In genomic region chr10:103983367-103983911, GRCh38 we compare ENCODE assay signal across 8 cellular contexts. TPM values are rescaled to one million over a fixed set of nuclear protein-coding genes. Genes with fewer than 3 reads are reported as not detected.
DNase-seq lines count a peak whose midpoint lies in the region; ATAC-seq and FAIRE-seq lines count a peak whose summit lies in the region.

No MANE protein-coding gene starts in this region.

- peak overlapping the region; percentile 26; the same call in 1 of the 2 replicates for H3K9ac ChIP-seq in BLaER1

- H3K4me3 Mint-ChIP-seq in activated T-helper 1 cell treated with anti-CD3 and anti-CD28 coated beads, Interleukin-12 subunit alpha, Interleukin-12 subunit beta, Interleukin-2, Interleukin-4 antibody, amounts not matched to agents 30 ng/mL and 10 ng/mL and 1 ng/mL, durations not matched to agents 14 hours and 24 hours and 36 hours, result peak overlapping the region; percentile 20
- peak overlapping the region; percentile 21 for H3K4me3 Mint-ChIP-seq in stimulated activated memory B cell treated with anti-CD40 and anti-IgM and Interleukin-4, amounts not matched to agents 10 μg/mL and 1 μg/mL and 100 μg/mL, for 72 hours

- intact Hi-C loops in activated T-helper 1 cell treated with anti-CD3 and anti-CD28 coated beads, Interleukin-12 subunit alpha, Interleukin-12 subunit beta, Interleukin-2, Interleukin-4 antibody, amounts not matched to agents 30 ng/mL and 10 ng/mL and 1 ng/mL, durations not matched to agents 14 hours and 24 hours and 36 hours (cut with micrococcal nuclease), result loop anchor here (1.0 to 5.0 kb wide), 3 partner anchors 15 to 139 kb away; partner anchors contain the start of gene SFR1

- DNase-seq in GM19239 (ENCODE audit: insufficient read length, low spot score), result peak; percentile 21
- DNase-seq in activated T-helper 1 cell treated with anti-CD3 and anti-CD28 coated beads, Interleukin-12 subunit alpha, Interleukin-12 subunit beta, Interleukin-2, Interleukin-4 antibody, amounts not matched to agents 30 ng/mL and 10 ng/mL and 1 ng/mL, durations not matched to agents 14 hours and 24 hours and 36 hours (ENCODE audit: low spot score), result peak; percentile 16
- DNase-seq in UCSD-AML1 (lab: John Stamatoyannopoulos, UW; ENCODE audit: unreplicated experiment), result no peak
- DNase-seq in superior temporal gyrus (ENCODE audit: extremely low spot score), result no peak
- DNase-seq in ACHN, result no peak

- 0 out of 2 replicates have a peak overlapping the region, but pooled peaks have one; percentile 3 for H3K27ac ChIP-seq in BLaER1

- ATAC-seq in HG03135 (IDR thresholded peaks at IDR 0.05; ENCODE audit: unreplicated experiment), result peak; percentile 82
- ATAC-seq in stimulated activated memory B cell treated with anti-CD40 and anti-IgM and Interleukin-4, amounts not matched to agents 10 μg/mL and 1 μg/mL and 100 μg/mL, for 72 hours, result peak; percentile 84

- H3K4me1 Mint-ChIP-seq in activated T-helper 1 cell treated with anti-CD3 and anti-CD28 coated beads, Interleukin-12 subunit alpha, Interleukin-12 subunit beta, Interleukin-2, Interleukin-4 antibody, amounts not matched to agents 30 ng/mL and 10 ng/mL and 1 ng/mL, durations not matched to agents 14 hours and 24 hours and 36 hours (ENCODE audit: low read depth), result peaks cover 62% of the 10 kb centered on the region
- peaks cover 52% of the 10 kb centered on the region for H3K4me1 Mint-ChIP-seq in stimulated activated memory B cell treated with anti-CD40 and anti-IgM and Interleukin-4, amounts not matched to agents 10 μg/mL and 1 μg/mL and 100 μg/mL, for 72 hours

- peak; percentile 98 for FAIRE-seq in GM19239 (lab: Jason Lieb, UNC)

- peaks cover 28% of the 10 kb centered on the region for H3K4me1 ChIP-seq in BLaER1

- no peaks in the 10 kb centered on the region for H3K27me3 Mint-ChIP-seq in activated T-helper 1 cell treated with anti-CD3 and anti-CD28 coated beads, Interleukin-12 subunit alpha, Interleukin-12 subunit beta, Interleukin-2, Interleukin-4 antibody, amounts not matched to agents 30 ng/mL and 10 ng/mL and 1 ng/mL, durations not matched to agents 14 hours and 24 hours and 36 hours (ENCODE audit: insufficient read depth)
- no peaks in the 10 kb centered on the region for H3K27me3 Mint-ChIP-seq in stimulated activated memory B cell treated with anti-CD40 and anti-IgM and Interleukin-4, amounts not matched to agents 10 μg/mL and 1 μg/mL and 100 μg/mL, for 72 hours

- H4K20me1 ChIP-seq in BLaER1, result peaks cover 58% of the 10 kb centered on the region

- H3K27ac Mint-ChIP-seq in activated T-helper 1 cell treated with anti-CD3 and anti-CD28 coated beads, Interleukin-12 subunit alpha, Interleukin-12 subunit beta, Interleukin-2, Interleukin-4 antibody, amounts not matched to agents 30 ng/mL and 10 ng/mL and 1 ng/mL, durations not matched to agents 14 hours and 24 hours and 36 hours, result peak overlapping the region; percentile 67
- H3K27ac Mint-ChIP-seq in stimulated activated memory B cell treated with anti-CD40 and anti-IgM and Interleukin-4, amounts not matched to agents 10 μg/mL and 1 μg/mL and 100 μg/mL, for 72 hours, result peak overlapping the region; percentile 75

- no peaks in the 10 kb centered on the region for H3K27me3 ChIP-seq in BLaER1

- peaks cover 14% of the 10 kb centered on the region; the same call in 1 of the 2 replicates for H3K9me3 ChIP-seq in BLaER1

- H3K4me3 ChIP-seq in BLaER1, result no peak overlapping the region

- in situ Hi-C loops in ACHN (cut with HindIII; ENCODE audit: low pct_ligation_motif_present, low pct_unique_long_range_greater_than_20kb, low sequenced_read_pairs), result no loop called here

- no peaks in the 10 kb centered on the region for H3K36me3 Mint-ChIP-seq in activated T-helper 1 cell treated with anti-CD3 and anti-CD28 coated beads, Interleukin-12 subunit alpha, Interleukin-12 subunit beta, Interleukin-2, Interleukin-4 antibody, amounts not matched to agents 30 ng/mL and 10 ng/mL and 1 ng/mL, durations not matched to agents 14 hours and 24 hours and 36 hours (ENCODE audit: low read depth)
- H3K36me3 Mint-ChIP-seq in stimulated activated memory B cell treated with anti-CD40 and anti-IgM and Interleukin-4, amounts not matched to agents 10 μg/mL and 1 μg/mL and 100 μg/mL, for 72 hours, result no peaks in the 10 kb centered on the region

- peak overlapping the region; percentile 58 for H3K4me2 ChIP-seq in BLaER1

- H3K36me3 ChIP-seq in BLaER1, result no peaks in the 10 kb centered on the region

- H3K9me3 Mint-ChIP-seq in activated T-helper 1 cell treated with anti-CD3 and anti-CD28 coated beads, Interleukin-12 subunit alpha, Interleukin-12 subunit beta, Interleukin-2, Interleukin-4 antibody, amounts not matched to agents 30 ng/mL and 10 ng/mL and 1 ng/mL, durations not matched to agents 14 hours and 24 hours and 36 hours, result no peaks in the 10 kb centered on the region
- no peaks in the 10 kb centered on the region for H3K9me3 Mint-ChIP-seq in stimulated activated memory B cell treated with anti-CD40 and anti-IgM and Interleukin-4, amounts not matched to agents 10 μg/mL and 1 μg/mL and 100 μg/mL, for 72 hours

RNA-seq across cellular contexts. Expression of gene SLK, which starts 16.5 kb away (rescaled TPM):
- 25.0 and 27.1 TPM in 2 replicates for total RNA-seq in activated T-helper 1 cell treated with anti-CD3 and anti-CD28 coated beads, Interleukin-12 subunit alpha, Interleukin-12 subunit beta, Interleukin-2, Interleukin-4 antibody, amounts not matched to agents 30 ng/mL and 10 ng/mL and 1 ng/mL, durations not matched to agents 14 hours and 24 hours and 36 hours

Comparison
In these comparisons a context has a peak if more than half of its experiments do, and no peak if none do; other contexts are left out.
1. DNase-seq: peak in GM19239 (single experiment) and activated T-helper 1 cell treated with anti-CD3 and anti-CD28 coated beads, Interleukin-12 subunit alpha, Interleukin-12 subunit beta, Interleukin-2, Interleukin-4 antibody, amounts not matched to agents 30 ng/mL and 10 ng/mL and 1 ng/mL, durations not matched to agents 14 hours and 24 hours and 36 hours (single experiment); none in UCSD-AML1 (single experiment), superior temporal gyrus (single experiment) and ACHN (single experiment).